In genomic region chr19:56118666-56119584, GRCh38 we compare ENCODE assay signal across 8 cellular contexts. TPM values are rescaled to one million over a fixed set of nuclear protein-coding genes. Genes with fewer than 3 reads are reported as not detected.
DNase-seq lines count a peak whose midpoint lies in the region; ATAC-seq, FAIRE-seq and TF ChIP-seq lines count a peak whose summit lies in the region.

No MANE protein-coding gene starts in this region.

- intact Hi-C loops in gastrocnemius medialis (cut with DNase I; ENCODE audit: low total_unique reads): no loop called here

- peak overlapping the region; percentile 82 for H3K27ac ChIP-seq in RWPE2 (ENCODE audit: poor library complexity, severe bottlenecking)
- H3K27ac ChIP-seq in gastrocnemius medialis: peak overlapping the region; percentile 92 to 99 (median 98)

- no peak for TF ChIP-seq POLR2A in GM12891 (IDR thresholded peaks at IDR 0.05; ENCODE audit: low read depth, low read length)
- TF ChIP-seq POLR2A in gastrocnemius medialis (IDR thresholded peaks at IDR 0.05): no peak

- H3K36me3 ChIP-seq in RWPE2 (ENCODE audit: low read depth) (peaks cover 13% of the 10 kb centered on the region), gastrocnemius medialis (no peaks in the 10 kb centered on the region)

- no peak for DNase-seq in GM12891 (ENCODE audit: insufficient read length, low spot score)
- no peak for DNase-seq in RWPE2 (ENCODE audit: low spot score)
- DNase-seq in fibroblast of mammary gland (ENCODE audit: low read depth): no peak
- DNase-seq in gastrocnemius medialis: no peak
- no peak for DNase-seq in activated effector memory CD4-positive, alpha-beta T cell treated with anti-CD3 and anti-CD28 coated beads, Interleukin-2, amount 50 U/mL, for 16 hours
- DNase-seq in D721Med (ENCODE audit: insufficient read length, low spot score): no peak

- FAIRE-seq in GM12891 (lab: Jason Lieb, UNC) (no peak), D721Med (lab: Jason Lieb, UNC) (no peak)

- H3K4me1 ChIP-seq in RWPE2 (ENCODE audit: insufficient read depth, poor library complexity, severe bottlenecking): peaks cover 5% of the 10 kb centered on the region
- H3K4me1 ChIP-seq in gastrocnemius medialis: peaks cover 45 to 58% of the 10 kb centered on the region in 2 donors

- in situ Hi-C loops in gastrocnemius medialis (cut with MboI; ENCODE audit: low sequenced_read_pairs in 4 of 4): no loop called here

- ATAC-seq in RWPE2 (ENCODE audit: low read depth) (no peak), gastrocnemius medialis (no peak), GM18868 (IDR thresholded peaks at IDR 0.05; ENCODE audit: unreplicated experiment) (no peak), HG03565 (IDR thresholded peaks at IDR 0.05; ENCODE audit: unreplicated experiment) (no peak)

- no peaks in the 10 kb centered on the region for H3K9me3 ChIP-seq in RWPE2 (ENCODE audit: severe bottlenecking)
- no peaks in the 10 kb centered on the region for H3K9me3 ChIP-seq in gastrocnemius medialis

- H3K4me3 ChIP-seq in RWPE2 (ENCODE audit: severe bottlenecking) (peak overlapping the region; percentile 67), fibroblast of mammary gland (ENCODE audit: control insufficient read depth, low read depth, low read length) (peak overlapping the region; percentile 65), gastrocnemius medialis (peak overlapping the region; percentile 79 to 93 (median 88))

- H3K27me3 ChIP-seq in RWPE2 (ENCODE audit: insufficient read depth, poor library complexity, severe bottlenecking): no peaks in the 10 kb centered on the region
- no peaks in the 10 kb centered on the region for H3K27me3 ChIP-seq in gastrocnemius medialis

- TF ChIP-seq CTCF in RWPE2 (IDR thresholded peaks at IDR 0.05; ENCODE audit: poor library complexity, severe bottlenecking): no peak
- TF ChIP-seq CTCF in fibroblast of mammary gland (conservative IDR thresholded peaks at IDR 0.05; ENCODE audit: control insufficient read depth, insufficient read depth, low read depth, low read length): no peak
- TF ChIP-seq CTCF in gastrocnemius medialis (IDR thresholded peaks at IDR 0.05 in 4 of 5, conservative IDR thresholded peaks at IDR 0.05 in 1 of 5): no peak
- TF ChIP-seq CTCF in D721Med (IDR thresholded peaks at IDR 0.05; ENCODE audit: insufficient read depth, missing control alignments): no peak

TF ChIP-seq in GM12891, 5 proteins besides CTCF, POLR2A, EP300 and RAD21:
- TF ChIP-seq POLR2AphosphoS5 (IDR thresholded peaks at IDR 0.05; ENCODE audit: low read depth, low read length) (no peak), SPI1 (IDR thresholded peaks at IDR 0.05; ENCODE audit: low read depth, low read length) (peak; percentile 32; the same call in 1 of the 2 replicates)

RNA-seq across cellular contexts. Expression of gene ZNF787, which starts 2.2 kb away (rescaled TPM):
- polyA plus RNA-seq in GM12891 (2012; ENCODE audit: low read depth, missing spikeins): 16.4 TPM
- 10 to 100 TPM; 16.7 to 43.0 (median 26.5) TPM for total RNA-seq in gastrocnemius medialis

RNA-seq across cellular contexts. Expression of gene ZNF444, which starts 22.2 kb away (rescaled TPM):
- 15.0 TPM for polyA plus RNA-seq in GM12891 (2012; ENCODE audit: low read depth, missing spikeins)
- 10 to 100 TPM; 16.4 to 38.9 (median 24.9) TPM for total RNA-seq in gastrocnemius medialis

RNA-seq across cellular contexts. Expression of gene GALP, which starts 56.9 kb away (rescaled TPM):
- polyA plus RNA-seq in GM12891 (2012; ENCODE audit: low read depth, missing spikeins): not detected
- total RNA-seq in gastrocnemius medialis: not detected
